Comparison of ENCODE assay signal across 1 cellular context in the genomic region with DNA sequence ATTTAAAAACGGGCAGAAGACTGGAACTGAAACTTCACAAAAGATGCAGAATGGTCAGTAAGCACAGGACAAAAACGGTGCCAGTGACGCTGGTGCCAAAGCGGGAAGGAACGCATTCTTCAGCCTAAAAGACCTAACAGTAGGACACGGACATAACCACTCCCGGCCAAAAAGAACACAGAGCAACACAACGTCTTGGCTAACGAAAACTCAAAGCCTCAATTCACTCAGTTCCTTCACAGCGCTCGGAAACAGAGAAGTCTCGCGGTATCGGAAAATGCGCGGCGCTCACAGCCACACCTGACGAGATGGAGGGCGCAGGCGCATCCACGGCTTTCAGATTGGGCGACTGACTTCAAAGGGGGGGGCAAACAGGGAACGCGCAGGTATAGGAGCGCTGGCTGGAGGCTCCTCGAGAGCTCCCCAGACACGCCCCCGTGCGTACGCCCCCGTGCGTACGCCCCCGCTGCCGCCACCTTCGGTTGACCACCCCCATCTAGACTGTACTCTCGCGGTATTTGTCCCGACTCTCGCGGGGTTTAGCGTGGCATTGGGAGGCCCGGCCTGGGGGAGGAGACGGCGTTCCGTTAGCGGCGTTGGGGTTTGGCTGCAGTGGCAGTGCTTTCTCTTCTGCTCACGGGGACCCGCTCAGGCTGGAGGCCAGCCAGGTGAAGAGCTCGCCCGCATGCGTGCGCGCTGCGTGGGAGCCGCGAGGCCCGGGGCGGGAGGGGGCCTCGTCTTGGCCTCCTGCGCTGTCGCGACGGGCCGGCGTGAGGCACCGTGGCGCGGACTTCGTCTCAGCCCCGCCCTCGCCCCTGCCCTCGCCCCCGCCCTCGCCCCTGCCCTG.
TF ChIP-seq lines count a peak whose summit lies in the region.

A gene (plus strand): TSS at position 576 of the 847 bp plus-strand sequence. CDS start 321 bp downstream, outside the sequence.

TF ChIP-seq in HepG2, 621 proteins besides CTCF, POLR2A, EP300 and RAD21 (continued from another document and continues in another):
- TF ChIP-seq, protein P1, sequence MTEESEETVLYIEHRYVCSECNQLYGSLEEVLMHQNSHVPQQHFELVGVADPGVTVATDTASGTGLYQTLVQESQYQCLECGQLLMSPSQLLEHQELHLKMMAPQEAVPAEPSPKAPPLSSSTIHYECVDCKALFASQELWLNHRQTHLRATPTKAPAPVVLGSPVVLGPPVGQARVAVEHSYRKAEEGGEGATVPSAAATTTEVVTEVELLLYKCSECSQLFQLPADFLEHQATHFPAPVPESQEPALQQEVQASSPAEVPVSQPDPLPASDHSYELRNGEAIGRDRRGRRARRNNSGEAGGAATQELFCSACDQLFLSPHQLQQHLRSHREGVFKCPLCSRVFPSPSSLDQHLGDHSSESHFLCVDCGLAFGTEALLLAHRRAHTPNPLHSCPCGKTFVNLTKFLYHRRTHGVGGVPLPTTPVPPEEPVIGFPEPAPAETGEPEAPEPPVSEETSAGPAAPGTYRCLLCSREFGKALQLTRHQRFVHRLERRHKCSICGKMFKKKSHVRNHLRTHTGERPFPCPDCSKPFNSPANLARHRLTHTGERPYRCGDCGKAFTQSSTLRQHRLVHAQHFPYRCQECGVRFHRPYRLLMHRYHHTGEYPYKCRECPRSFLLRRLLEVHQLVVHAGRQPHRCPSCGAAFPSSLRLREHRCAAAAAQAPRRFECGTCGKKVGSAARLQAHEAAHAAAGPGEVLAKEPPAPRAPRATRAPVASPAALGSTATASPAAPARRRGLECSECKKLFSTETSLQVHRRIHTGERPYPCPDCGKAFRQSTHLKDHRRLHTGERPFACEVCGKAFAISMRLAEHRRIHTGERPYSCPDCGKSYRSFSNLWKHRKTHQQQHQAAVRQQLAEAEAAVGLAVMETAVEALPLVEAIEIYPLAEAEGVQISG (CRISPR knock-in tag; IDR thresholded peaks at IDR 0.05): peak; percentile 40
- TF ChIP-seq ZNF589 (CRISPR knock-in tag; conservative IDR thresholded peaks at IDR 0.05) (peak; percentile 56; the same call in 1 of the 2 replicates), ZNF264 (CRISPR knock-in tag; IDR thresholded peaks at IDR 0.05) (peak; percentile 66; the same call in 1 of the 2 replicates), ZNF678 (CRISPR knock-in tag; IDR thresholded peaks at IDR 0.05) (peak; percentile 77; the same call in 1 of the 2 replicates), RBM39 (IDR thresholded peaks at IDR 0.05; ENCODE audit: low read depth, low read length, poor library complexity, severe bottlenecking) (peak; percentile 83), ZNF501 (CRISPR knock-in tag; IDR thresholded peaks at IDR 0.05) (0 out of 2 replicates have a peak, but pooled peaks have one; percentile 36), ZNF746 (CRISPR knock-in tag; IDR thresholded peaks at IDR 0.05) (no peak), SALL2 (CRISPR knock-in tag; IDR thresholded peaks at IDR 0.05) (peak; percentile 72), ZNF546 (CRISPR knock-in tag; conservative IDR thresholded peaks at IDR 0.05) (peak; percentile 71; the same call in 1 of the 2 replicates), ZBTB3 (CRISPR knock-in tag; IDR thresholded peaks at IDR 0.05; ENCODE audit: borderline replicate concordance, low read depth) (peak; percentile 71), ZMYM4 (CRISPR knock-in tag; IDR thresholded peaks at IDR 0.05) (peak; percentile 98), ZNF225 (CRISPR knock-in tag; IDR thresholded peaks at IDR 0.05) (peak; percentile 30; the same call in 1 of the 2 replicates), YEATS4 (CRISPR knock-in tag; IDR thresholded peaks at IDR 0.05; ENCODE audit: borderline replicate concordance) (peak; percentile 96), ZFX (CRISPR knock-in tag; IDR thresholded peaks at IDR 0.05; ENCODE audit: low read depth) (peak; percentile 97), ZNF605 (CRISPR knock-in tag; IDR thresholded peaks at IDR 0.05) (peak; percentile 35; the same call in 1 of the 2 replicates), TCF12 (IDR thresholded peaks at IDR 0.05) (no peak), TCF12 (CRISPR knock-in tag; IDR thresholded peaks at IDR 0.05) (0 out of 2 replicates have a peak, but pooled peaks have one; percentile 62), HCFC1 (IDR thresholded peaks at IDR 0.05; ENCODE audit: low read depth, low read length) (no peak; the same call in 1 of the 2 replicates), DPF2 (CRISPR knock-in tag; IDR thresholded peaks at IDR 0.05; ENCODE audit: borderline replicate concordance, low read depth) (peak; percentile 50; the same call in 1 of the 2 replicates), ZNF160 (CRISPR knock-in tag; IDR thresholded peaks at IDR 0.05) (peak; percentile 21; the same call in 1 of the 2 replicates), TP53 (CRISPR knock-in tag; conservative IDR thresholded peaks at IDR 0.05) (no peak), NFATC3 (CRISPR knock-in tag; IDR thresholded peaks at IDR 0.05) (0 out of 2 replicates have a peak, but pooled peaks have one; percentile 49), CBX1 (IDR thresholded peaks at IDR 0.05; ENCODE audit: low read depth) (peak; percentile 63), PRMT3 (CRISPR knock-in tag; IDR thresholded peaks at IDR 0.05; ENCODE audit: borderline replicate concordance, low read depth) (peak; percentile 71; the same call in 1 of the 2 replicates), HNRNPLL (IDR thresholded peaks at IDR 0.05; ENCODE audit: low read depth, low read length, poor library complexity, severe bottlenecking) (peak; percentile 95), ZEB1 (IDR thresholded peaks at IDR 0.05; ENCODE audit: insufficient replicate concordance, low read depth) (peak; percentile 90), KLF6 (CRISPR knock-in tag; IDR thresholded peaks at IDR 0.05) (peak; percentile 87)
- TF ChIP-seq, protein P2, sequence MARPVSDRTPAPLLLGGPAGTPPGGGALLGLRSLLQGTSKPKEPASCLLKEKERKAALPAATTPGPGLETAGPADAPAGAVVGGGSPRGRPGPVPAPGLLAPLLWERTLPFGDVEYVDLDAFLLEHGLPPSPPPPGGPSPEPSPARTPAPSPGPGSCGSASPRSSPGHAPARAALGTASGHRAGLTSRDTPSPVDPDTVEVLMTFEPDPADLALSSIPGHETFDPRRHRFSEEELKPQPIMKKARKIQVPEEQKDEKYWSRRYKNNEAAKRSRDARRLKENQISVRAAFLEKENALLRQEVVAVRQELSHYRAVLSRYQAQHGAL (CRISPR knock-in tag; IDR thresholded peaks at IDR 0.05; ENCODE audit: not compliant biosample characterization): peak; percentile 21
- TF ChIP-seq, protein P3, sequence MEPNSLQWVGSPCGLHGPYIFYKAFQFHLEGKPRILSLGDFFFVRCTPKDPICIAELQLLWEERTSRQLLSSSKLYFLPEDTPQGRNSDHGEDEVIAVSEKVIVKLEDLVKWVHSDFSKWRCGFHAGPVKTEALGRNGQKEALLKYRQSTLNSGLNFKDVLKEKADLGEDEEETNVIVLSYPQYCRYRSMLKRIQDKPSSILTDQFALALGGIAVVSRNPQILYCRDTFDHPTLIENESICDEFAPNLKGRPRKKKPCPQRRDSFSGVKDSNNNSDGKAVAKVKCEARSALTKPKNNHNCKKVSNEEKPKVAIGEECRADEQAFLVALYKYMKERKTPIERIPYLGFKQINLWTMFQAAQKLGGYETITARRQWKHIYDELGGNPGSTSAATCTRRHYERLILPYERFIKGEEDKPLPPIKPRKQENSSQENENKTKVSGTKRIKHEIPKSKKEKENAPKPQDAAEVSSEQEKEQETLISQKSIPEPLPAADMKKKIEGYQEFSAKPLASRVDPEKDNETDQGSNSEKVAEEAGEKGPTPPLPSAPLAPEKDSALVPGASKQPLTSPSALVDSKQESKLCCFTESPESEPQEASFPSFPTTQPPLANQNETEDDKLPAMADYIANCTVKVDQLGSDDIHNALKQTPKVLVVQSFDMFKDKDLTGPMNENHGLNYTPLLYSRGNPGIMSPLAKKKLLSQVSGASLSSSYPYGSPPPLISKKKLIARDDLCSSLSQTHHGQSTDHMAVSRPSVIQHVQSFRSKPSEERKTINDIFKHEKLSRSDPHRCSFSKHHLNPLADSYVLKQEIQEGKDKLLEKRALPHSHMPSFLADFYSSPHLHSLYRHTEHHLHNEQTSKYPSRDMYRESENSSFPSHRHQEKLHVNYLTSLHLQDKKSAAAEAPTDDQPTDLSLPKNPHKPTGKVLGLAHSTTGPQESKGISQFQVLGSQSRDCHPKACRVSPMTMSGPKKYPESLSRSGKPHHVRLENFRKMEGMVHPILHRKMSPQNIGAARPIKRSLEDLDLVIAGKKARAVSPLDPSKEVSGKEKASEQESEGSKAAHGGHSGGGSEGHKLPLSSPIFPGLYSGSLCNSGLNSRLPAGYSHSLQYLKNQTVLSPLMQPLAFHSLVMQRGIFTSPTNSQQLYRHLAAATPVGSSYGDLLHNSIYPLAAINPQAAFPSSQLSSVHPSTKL (CRISPR knock-in tag; IDR thresholded peaks at IDR 0.05): peak; percentile 35
- TF ChIP-seq, protein P4, sequence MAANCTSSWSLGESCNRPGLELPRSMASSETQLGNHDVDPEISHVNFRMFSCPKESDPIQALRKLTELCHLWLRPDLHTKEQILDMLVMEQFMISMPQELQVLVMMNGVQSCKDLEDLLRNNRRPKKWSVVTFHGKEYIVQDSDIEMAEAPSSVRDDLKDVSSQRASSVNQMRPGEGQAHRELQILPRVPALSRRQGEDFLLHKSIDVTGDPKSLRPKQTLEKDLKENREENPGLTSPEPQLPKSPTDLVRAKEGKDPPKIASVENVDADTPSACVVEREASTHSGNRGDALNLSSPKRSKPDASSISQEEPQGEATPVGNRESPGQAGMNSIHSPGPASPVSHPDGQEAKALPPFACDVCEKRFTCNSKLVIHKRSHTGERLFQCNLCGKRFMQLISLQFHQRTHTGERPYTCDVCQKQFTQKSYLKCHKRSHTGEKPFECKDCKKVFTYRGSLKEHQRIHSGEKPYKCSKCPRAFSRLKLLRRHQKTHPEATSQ (CRISPR knock-in tag; IDR thresholded peaks at IDR 0.05; ENCODE audit: borderline replicate concordance): peak; percentile 85; the same call in 1 of the 2 replicates
- TF ChIP-seq, protein P5, sequence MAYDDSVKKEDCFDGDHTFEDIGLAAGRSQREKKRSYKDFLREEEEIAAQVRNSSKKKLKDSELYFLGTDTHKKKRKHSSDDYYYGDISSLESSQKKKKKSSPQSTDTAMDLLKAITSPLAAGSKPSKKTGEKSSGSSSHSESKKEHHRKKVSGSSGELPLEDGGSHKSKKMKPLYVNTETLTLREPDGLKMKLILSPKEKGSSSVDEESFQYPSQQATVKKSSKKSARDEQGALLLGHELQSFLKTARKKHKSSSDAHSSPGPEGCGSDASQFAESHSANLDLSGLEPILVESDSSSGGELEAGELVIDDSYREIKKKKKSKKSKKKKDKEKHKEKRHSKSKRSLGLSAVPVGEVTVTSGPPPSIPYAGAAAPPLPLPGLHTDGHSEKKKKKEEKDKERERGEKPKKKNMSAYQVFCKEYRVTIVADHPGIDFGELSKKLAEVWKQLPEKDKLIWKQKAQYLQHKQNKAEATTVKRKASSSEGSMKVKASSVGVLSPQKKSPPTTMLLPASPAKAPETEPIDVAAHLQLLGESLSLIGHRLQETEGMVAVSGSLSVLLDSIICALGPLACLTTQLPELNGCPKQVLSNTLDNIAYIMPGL (CRISPR knock-in tag; IDR thresholded peaks at IDR 0.05; ENCODE audit: borderline replicate concordance in 1 of 2, low read depth in 1 of 2): peak; percentile 70 to 87
- TF ChIP-seq, protein P6, sequence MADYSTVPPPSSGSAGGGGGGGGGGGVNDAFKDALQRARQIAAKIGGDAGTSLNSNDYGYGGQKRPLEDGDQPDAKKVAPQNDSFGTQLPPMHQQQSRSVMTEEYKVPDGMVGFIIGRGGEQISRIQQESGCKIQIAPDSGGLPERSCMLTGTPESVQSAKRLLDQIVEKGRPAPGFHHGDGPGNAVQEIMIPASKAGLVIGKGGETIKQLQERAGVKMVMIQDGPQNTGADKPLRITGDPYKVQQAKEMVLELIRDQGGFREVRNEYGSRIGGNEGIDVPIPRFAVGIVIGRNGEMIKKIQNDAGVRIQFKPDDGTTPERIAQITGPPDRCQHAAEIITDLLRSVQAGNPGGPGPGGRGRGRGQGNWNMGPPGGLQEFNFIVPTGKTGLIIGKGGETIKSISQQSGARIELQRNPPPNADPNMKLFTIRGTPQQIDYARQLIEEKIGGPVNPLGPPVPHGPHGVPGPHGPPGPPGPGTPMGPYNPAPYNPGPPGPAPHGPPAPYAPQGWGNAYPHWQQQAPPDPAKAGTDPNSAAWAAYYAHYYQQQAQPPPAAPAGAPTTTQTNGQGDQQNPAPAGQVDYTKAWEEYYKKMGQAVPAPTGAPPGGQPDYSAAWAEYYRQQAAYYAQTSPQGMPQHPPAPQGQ (CRISPR knock-in tag; IDR thresholded peaks at IDR 0.05; ENCODE audit: borderline replicate concordance): 0 out of 2 replicates have a peak, but pooled peaks have one; percentile 31
- TF ChIP-seq, protein P7, sequence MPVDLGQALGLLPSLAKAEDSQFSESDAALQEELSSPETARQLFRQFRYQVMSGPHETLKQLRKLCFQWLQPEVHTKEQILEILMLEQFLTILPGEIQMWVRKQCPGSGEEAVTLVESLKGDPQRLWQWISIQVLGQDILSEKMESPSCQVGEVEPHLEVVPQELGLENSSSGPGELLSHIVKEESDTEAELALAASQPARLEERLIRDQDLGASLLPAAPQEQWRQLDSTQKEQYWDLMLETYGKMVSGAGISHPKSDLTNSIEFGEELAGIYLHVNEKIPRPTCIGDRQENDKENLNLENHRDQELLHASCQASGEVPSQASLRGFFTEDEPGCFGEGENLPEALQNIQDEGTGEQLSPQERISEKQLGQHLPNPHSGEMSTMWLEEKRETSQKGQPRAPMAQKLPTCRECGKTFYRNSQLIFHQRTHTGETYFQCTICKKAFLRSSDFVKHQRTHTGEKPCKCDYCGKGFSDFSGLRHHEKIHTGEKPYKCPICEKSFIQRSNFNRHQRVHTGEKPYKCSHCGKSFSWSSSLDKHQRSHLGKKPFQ (CRISPR knock-in tag; IDR thresholded peaks at IDR 0.05; ENCODE audit: insufficient replicate concordance): peak; percentile 82
- TF ChIP-seq, protein P8, sequence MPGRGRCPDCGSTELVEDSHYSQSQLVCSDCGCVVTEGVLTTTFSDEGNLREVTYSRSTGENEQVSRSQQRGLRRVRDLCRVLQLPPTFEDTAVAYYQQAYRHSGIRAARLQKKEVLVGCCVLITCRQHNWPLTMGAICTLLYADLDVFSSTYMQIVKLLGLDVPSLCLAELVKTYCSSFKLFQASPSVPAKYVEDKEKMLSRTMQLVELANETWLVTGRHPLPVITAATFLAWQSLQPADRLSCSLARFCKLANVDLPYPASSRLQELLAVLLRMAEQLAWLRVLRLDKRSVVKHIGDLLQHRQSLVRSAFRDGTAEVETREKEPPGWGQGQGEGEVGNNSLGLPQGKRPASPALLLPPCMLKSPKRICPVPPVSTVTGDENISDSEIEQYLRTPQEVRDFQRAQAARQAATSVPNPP (CRISPR knock-in tag; IDR thresholded peaks at IDR 0.05): peak; percentile 7; the same call in 1 of the 2 replicates
- TF ChIP-seq, protein P9, sequence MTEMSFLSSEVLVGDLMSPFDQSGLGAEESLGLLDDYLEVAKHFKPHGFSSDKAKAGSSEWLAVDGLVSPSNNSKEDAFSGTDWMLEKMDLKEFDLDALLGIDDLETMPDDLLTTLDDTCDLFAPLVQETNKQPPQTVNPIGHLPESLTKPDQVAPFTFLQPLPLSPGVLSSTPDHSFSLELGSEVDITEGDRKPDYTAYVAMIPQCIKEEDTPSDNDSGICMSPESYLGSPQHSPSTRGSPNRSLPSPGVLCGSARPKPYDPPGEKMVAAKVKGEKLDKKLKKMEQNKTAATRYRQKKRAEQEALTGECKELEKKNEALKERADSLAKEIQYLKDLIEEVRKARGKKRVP (CRISPR knock-in tag; IDR thresholded peaks at IDR 0.05): 0 out of 4 replicates have a peak, but pooled peaks of 1 of the 2 experiments have one; percentile 23
- TF ChIP-seq, protein P10, sequence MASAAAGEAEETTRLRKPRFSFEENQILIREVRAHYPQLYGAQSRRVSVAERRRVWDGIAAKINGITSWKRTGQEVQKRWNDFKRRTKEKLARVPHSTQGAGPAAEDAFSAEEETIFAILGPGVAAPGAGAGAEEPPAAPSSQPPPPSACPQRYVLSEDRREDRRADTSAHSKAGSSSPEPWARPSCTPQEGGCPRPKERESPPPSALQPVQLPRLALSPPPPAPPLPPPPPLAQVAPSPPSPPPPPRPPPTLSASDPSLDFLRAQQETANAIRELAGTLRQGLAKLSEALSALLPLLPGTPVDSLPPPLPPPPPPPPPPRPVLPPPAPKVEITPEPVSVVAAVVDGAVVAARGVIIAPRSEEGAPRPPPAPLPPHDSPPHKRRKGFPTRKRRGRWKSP (CRISPR knock-in tag; IDR thresholded peaks at IDR 0.05): peak; percentile 96
